8 cellular contexts compared by ENCODE assay signal in genomic region chr13:29702912-29703351, GRCh38.
DNase-seq lines count a peak whose midpoint lies in the region; ATAC-seq, FAIRE-seq and TF ChIP-seq lines count a peak whose summit lies in the region.
"Had no signal": no experiment of that assay in that cellular context is flagged by ENCODE, and none has a peak within 500 bp of the region (broad histone marks: within the 10 kb centered on the region; RNA-seq: fewer than 3 reads in every experiment).

No MANE protein-coding gene starts in this region.

- H3K36me3 ChIP-seq in hepatocyte (replicated peaks; ENCODE audit: insufficient read depth, low read depth) (no peaks in the 10 kb centered on the region), thoracic aorta (no peaks in the 10 kb centered on the region)

- no peaks in the 10 kb centered on the region for H3K79me2 ChIP-seq in hepatocyte

- WGBS in hepatocyte (ENCODE audit: low lambda C conversion rate, missing lambda C conversion rate): 38% methylated on average over 13 of the region's 13 CpGs

- H4K20me1 ChIP-seq in hepatocyte (ENCODE audit: insufficient read depth, poor library complexity, severe bottlenecking): no peaks in the 10 kb centered on the region

- H3K4me3 ChIP-seq in hepatocyte (no peak overlapping the region), thoracic aorta (peak overlapping the region; percentile 49)

- H3K4me2 ChIP-seq in hepatocyte: peak overlapping the region; percentile 11

- ATAC-seq in thoracic aorta (ENCODE audit: insufficient number of reproducible peaks, low FRiP score, low read depth): peak; percentile 48
- no peak for ATAC-seq in HG02642 (IDR thresholded peaks at IDR 0.05; ENCODE audit: poor library complexity, unreplicated experiment)

- FAIRE-seq in HTR-8/SVneo (lab: Jason Lieb, UNC): peak; percentile 38

- peak; percentile 77 for DNase-seq in HTR-8/SVneo (ENCODE audit: insufficient read length, low spot score)
- peak; percentile 55 for DNase-seq in astrocyte of the hippocampus (ENCODE audit: low read depth, low spot score)
- peak; percentile 40 for DNase-seq in hepatocyte (ENCODE audit: low spot score)
- DNase-seq in thoracic aorta (ENCODE audit: low spot score): no peak
- no peak for DNase-seq in midbrain (lab: John Stamatoyannopoulos, UW)
- DNase-seq in NOMO-1 (lab: John Stamatoyannopoulos, UW; ENCODE audit: unreplicated experiment in 2 of 2): no peak
- DNase-seq: activated naive CD8-positive, alpha-beta T cell treated with anti-CD3 and anti-CD28 coated beads, Interleukin-2, amount 10 ng/mL, durations not matched to agents 7 days and 5 days had no signal

- TF ChIP-seq CTCF in hepatocyte (IDR thresholded peaks at IDR 0.05; ENCODE audit: poor library complexity) (no peak), thoracic aorta (IDR thresholded peaks at IDR 0.05) (no peak)

- H3K27me3 ChIP-seq in hepatocyte: no peaks in the 10 kb centered on the region
- H3K27me3 ChIP-seq in thoracic aorta (replicated peaks; ENCODE audit: insufficient read depth): no peaks in the 10 kb centered on the region

- H3K4me1 ChIP-seq in hepatocyte (ENCODE audit: insufficient read depth): no peaks in the 10 kb centered on the region
- no peaks in the 10 kb centered on the region for H3K4me1 ChIP-seq in thoracic aorta (ENCODE audit: control insufficient read depth in 1 of 2, low read depth in 2 of 2)

- H3K9me2 ChIP-seq in hepatocyte (replicated peaks; ENCODE audit: insufficient read depth): no peaks in the 10 kb centered on the region

- no peak overlapping the region for H3K27ac ChIP-seq in hepatocyte
- H3K27ac ChIP-seq in thoracic aorta: no peak overlapping the region

- H3K9me3 ChIP-seq in hepatocyte (ENCODE audit: low read depth) (no peaks in the 10 kb centered on the region), thoracic aorta (no peaks in the 10 kb centered on the region)

- H2AFZ ChIP-seq in hepatocyte: no peak overlapping the region

Comparison
In these comparisons a context has a peak if more than half of its experiments do, and no peak if none do; other contexts are left out.
1. DNase-seq: peak in HTR-8/SVneo (single experiment), astrocyte of the hippocampus (single experiment) and hepatocyte (single experiment); none in thoracic aorta (single experiment), midbrain (single experiment) and NOMO-1 (0 of 2).